1 cellular context compared by ENCODE assay signal in genomic region chr11:828501-829115, GRCh38.
TF ChIP-seq lines count a peak whose summit lies in the region.

No MANE protein-coding gene starts in this region.

TF ChIP-seq in WTC11, 78 proteins besides CTCF, POLR2A, EP300 and RAD21 (continued from another document):
- TF ChIP-seq ATF6 (CRISPR knock-in tag; IDR thresholded peaks at IDR 0.05) (no peak), AFF4 (CRISPR knock-in tag; IDR thresholded peaks at IDR 0.05; ENCODE audit: borderline replicate concordance) (no peak), ZNF512 (CRISPR knock-in tag; IDR thresholded peaks at IDR 0.05; ENCODE audit: borderline replicate concordance) (no peak), ZNF263 (CRISPR knock-in tag; IDR thresholded peaks at IDR 0.05; ENCODE audit: low read depth) (no peak), ZNF219 (CRISPR knock-in tag; IDR thresholded peaks at IDR 0.05; ENCODE audit: borderline replicate concordance) (no peak), NR1H2 (CRISPR knock-in tag; IDR thresholded peaks at IDR 0.05) (no peak), ZNF317 (CRISPR knock-in tag; IDR thresholded peaks at IDR 0.05; ENCODE audit: borderline replicate concordance, low read depth) (no peak), SP1 (CRISPR knock-in tag; conservative IDR thresholded peaks at IDR 0.05) (no peak), ZNF232 (CRISPR knock-in tag; IDR thresholded peaks at IDR 0.05) (no peak), MYBL2 (CRISPR knock-in tag; IDR thresholded peaks at IDR 0.05) (no peak)
